27 cellular contexts compared by ENCODE assay signal in the genomic region with DNA sequence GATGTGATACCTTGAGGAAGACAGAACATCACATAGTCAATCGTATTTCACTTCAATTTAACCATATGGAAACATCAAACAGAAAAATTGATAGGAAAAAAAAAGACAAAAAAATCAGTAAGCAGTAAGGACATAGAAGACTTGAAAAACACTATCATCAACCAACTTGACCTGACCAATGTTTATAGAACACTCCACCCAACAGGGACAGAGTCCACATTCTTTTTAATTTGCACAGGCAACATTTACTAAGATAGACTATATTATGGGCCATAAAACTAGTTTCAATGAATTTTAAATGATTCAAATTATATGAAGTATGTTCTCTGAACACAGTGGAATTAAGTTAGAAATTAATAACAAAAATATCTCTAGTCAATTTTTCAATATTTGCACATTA.
"Had no signal": no experiment of that assay in that cellular context is flagged by ENCODE, and none has a peak within 500 bp of the region (broad histone marks: within the 10 kb centered on the region; RNA-seq: fewer than 3 reads in every experiment).

No MANE protein-coding gene starts in this region.

- H3K36me3 Mint-ChIP-seq: activated naive CD4-positive, alpha-beta T cell treated with anti-CD3 and anti-CD28 coated beads, Interleukin-2, amount 50 U/mL, for 24 hours had no signal

- H3K4me1 ChIP-seq: Peyer's patch, SJSA1 had no signal

- H3K4me1 Mint-ChIP-seq: activated CD4-positive, alpha-beta T cell treated with anti-CD3 and anti-CD28 coated beads, Interleukin-2, amount 10 ng/mL, durations not matched to agents 24 days and 14 days; activated naive CD4-positive, alpha-beta T cell treated with anti-CD3 and anti-CD28 coated beads, Interleukin-2, amount 50 U/mL, for 24 hours; activated naive CD8-positive, alpha-beta T cell treated with anti-CD3 and anti-CD28 coated beads, Interleukin-2, amount 10 ng/mL, durations not matched to agents 7 days and 5 days; activated T-helper 17 cell treated with anti-CD3 and anti-CD28 coated beads, Interleukin-2, amount 50 U/mL, for 72 hours had no signal

- H3K9me3 Mint-ChIP-seq: activated T-cell treated with anti-CD3 and anti-CD28 coated beads, Interleukin-2, amount 50 U/mL, for 72 hours; activated T-helper 17 cell treated with anti-CD3 and anti-CD28 coated beads, Interleukin-2, amount 50 U/mL, for 72 hours had no signal

- H3K36me3 ChIP-seq: ascending aorta, cardiac muscle cell, Peyer's patch, SJSA1 had no signal

- H3K9me3 ChIP-seq: SJSA1 had no signal

- H3K4me3 Mint-ChIP-seq: activated CD4-positive, alpha-beta T cell treated with anti-CD3 and anti-CD28 coated beads, Interleukin-2, amount 10 ng/mL, durations not matched to agents 24 days and 14 days; activated CD8-positive, alpha-beta T cell treated with anti-CD3 and anti-CD28 coated beads for 36 hours; activated naive CD4-positive, alpha-beta T cell treated with anti-CD3 and anti-CD28 coated beads, Interleukin-2, amount 50 U/mL, for 24 hours; activated naive CD8-positive, alpha-beta T cell treated with anti-CD3 and anti-CD28 coated beads, Interleukin-2, amount 10 ng/mL, durations not matched to agents 7 days and 5 days; activated T-cell treated with anti-CD3 and anti-CD28 coated beads, Interleukin-2, amount 50 U/mL, for 72 hours; activated T-helper 17 cell treated with anti-CD3 and anti-CD28 coated beads, Interleukin-2, amount 50 U/mL, for 72 hours; T-helper 1 cell treated with Interleukin-12 subunit alpha and Interleukin-12 subunit beta and Interleukin-4 antibody, amounts not matched to agents 30 μg/mL and 1 μg/mL, for 36 hours; T-helper 2 cell treated with Interferon-gamma antibody and Interleukin-4, amounts not matched to agents 5 μg/mL and 100 μg/mL, for 36 hours had no signal

- ATAC-seq: activated CD8-positive, alpha-beta T cell treated with anti-CD3 and anti-CD28 coated beads for 36 hours; activated T-cell treated with anti-CD3 and anti-CD28 coated beads, Interleukin-2, amount 50 U/mL, for 72 hours; activated T-helper 17 cell treated with anti-CD3 and anti-CD28 coated beads, Interleukin-2, amount 50 U/mL, for 72 hours; PC-3 had no signal

- H3K27ac Mint-ChIP-seq: activated CD4-positive, alpha-beta T cell treated with anti-CD3 and anti-CD28 coated beads, Interleukin-2, amount 10 ng/mL, durations not matched to agents 24 days and 14 days; activated CD8-positive, alpha-beta T cell treated with anti-CD3 and anti-CD28 coated beads for 36 hours; activated naive CD4-positive, alpha-beta T cell treated with anti-CD3 and anti-CD28 coated beads, Interleukin-2, amount 50 U/mL, for 24 hours; activated naive CD8-positive, alpha-beta T cell treated with anti-CD3 and anti-CD28 coated beads, Interleukin-2, amount 10 ng/mL, durations not matched to agents 7 days and 5 days; activated T-cell treated with anti-CD3 and anti-CD28 coated beads, Interleukin-2, amount 50 U/mL, for 72 hours; activated T-helper 17 cell treated with anti-CD3 and anti-CD28 coated beads, Interleukin-2, amount 50 U/mL, for 72 hours; T-helper 1 cell treated with Interleukin-12 subunit alpha and Interleukin-12 subunit beta and Interleukin-4 antibody, amounts not matched to agents 30 μg/mL and 1 μg/mL, for 36 hours; T-helper 2 cell treated with Interferon-gamma antibody and Interleukin-4, amounts not matched to agents 5 μg/mL and 100 μg/mL, for 36 hours had no signal

- H3K9ac ChIP-seq: SK-N-SH had no signal

- H3K27me3 ChIP-seq: ascending aorta, cardiac muscle cell, Peyer's patch, SJSA1 had no signal

- H3K27ac ChIP-seq: ascending aorta, cardiac muscle cell, SJSA1 had no signal

- DNase-seq: activated CD4-positive, alpha-beta T cell treated with anti-CD3 and anti-CD28 coated beads, Interleukin-2, amount 10 ng/mL, durations not matched to agents 24 days and 14 days; activated CD4-positive, alpha-beta T cell treated with anti-CD3 and anti-CD28 coated beads, Interleukin-2, amount 50 U/mL, for 4 hours; activated CD8-positive, alpha-beta T cell treated with anti-CD3 and anti-CD28 coated beads for 36 hours; activated effector memory CD4-positive, alpha-beta T cell treated with anti-CD3 and anti-CD28 coated beads, Interleukin-2, amount 50 U/mL, for 16 hours; activated naive CD4-positive, alpha-beta T cell treated with Interleukin-2 at 50 U/mL for 16 hours; activated naive CD8-positive, alpha-beta T cell treated with anti-CD3 and anti-CD28 coated beads, Interleukin-2, amount 10 ng/mL, durations not matched to agents 7 days and 5 days; activated T-cell treated with anti-CD3 and anti-CD28 coated beads, Interleukin-2, amount 50 U/mL, for 1 hour; activated T-cell treated with anti-CD3 and anti-CD28 coated beads, Interleukin-2, amount 50 U/mL, for 72 hours; amygdala; NCI-H1105; NCI-H1417 treated with DMSO at 0.1 percent for 48 hours; NCI-H187 treated with DMSO at 0.1 percent for 48 hours; NCI-H2081 treated with DMSO at 0.1 percent for 48 hours; NCI-H226; NCI-H524 treated with DMSO at 0.1 percent for 48 hours; PC-3; Peyer's patch; RPMI8226; SHP77 treated with DMSO at 0.1 percent for 48 hours; SK-N-SH had no signal

- H3K4me3 ChIP-seq: ascending aorta, cardiac muscle cell, Peyer's patch, SJSA1 had no signal
